In genomic region chr18:3481696-3482210, GRCh38 we compare ENCODE assay signal across 7 cellular contexts. TPM values are rescaled to one million over a fixed set of nuclear protein-coding genes. Genes with fewer than 3 reads are reported as not detected.
DNase-seq lines count a peak whose midpoint lies in the region; ATAC-seq and TF ChIP-seq lines count a peak whose summit lies in the region.

No MANE protein-coding gene starts in this region.

- H3K27me3 ChIP-seq in OCI-LY1 (ENCODE audit: insufficient read depth, low read length), result no peaks in the 10 kb centered on the region
- H3K27me3 ChIP-seq in colonic mucosa, result no peaks in the 10 kb centered on the region
- no peaks in the 10 kb centered on the region for H3K27me3 ChIP-seq in neural progenitor cell

- H3K79me2 ChIP-seq in OCI-LY1 (ENCODE audit: insufficient read depth, low read length) (no peaks in the 10 kb centered on the region), neural progenitor cell (ENCODE audit: low read depth) (no peaks in the 10 kb centered on the region)

- H3K4me1 ChIP-seq in OCI-LY1 (ENCODE audit: insufficient read depth, low read length, severe bottlenecking) (no peaks in the 10 kb centered on the region), colonic mucosa (no peaks in the 10 kb centered on the region), neural progenitor cell (peaks cover 16% of the 10 kb centered on the region)

- peak; percentile 59 for ATAC-seq in GM19452 (IDR thresholded peaks at IDR 0.05; ENCODE audit: unreplicated experiment)

- peak; percentile 52 for TF ChIP-seq CTCF in OCI-LY1 (IDR thresholded peaks at IDR 0.05; ENCODE audit: low read length)
- peak; percentile 27 for TF ChIP-seq CTCF in colonic mucosa (IDR thresholded peaks at IDR 0.05)
- TF ChIP-seq CTCF in neural progenitor cell (IDR thresholded peaks at IDR 0.05), result peak; percentile 69

- intact Hi-C loops in colonic mucosa (cut with DNase I), result no loop called here

- H3F3A ChIP-seq in OCI-LY1 (ENCODE audit: insufficient read depth, low read length) (no peaks in the 10 kb centered on the region), neural progenitor cell (ENCODE audit: low read depth) (no peaks in the 10 kb centered on the region)

- no peaks in the 10 kb centered on the region for H3K9me2 ChIP-seq in OCI-LY1 (ENCODE audit: low read depth, low read length)

- H3K36me3 ChIP-seq in OCI-LY1 (ENCODE audit: insufficient read depth, low read length) (no peaks in the 10 kb centered on the region), colonic mucosa (no peaks in the 10 kb centered on the region), neural progenitor cell (no peaks in the 10 kb centered on the region)

- H3K27ac Mint-ChIP-seq in neural progenitor cell, result peak overlapping the region; percentile 13

- H2AFZ ChIP-seq in OCI-LY1 (ENCODE audit: low read length) (no peak overlapping the region), neural progenitor cell (replicated peaks) (peak overlapping the region; percentile 35)

- peaks cover 15% of the 10 kb centered on the region for H3K4me1 Mint-ChIP-seq in neural progenitor cell

- no peak overlapping the region for H3K9ac ChIP-seq in OCI-LY1 (ENCODE audit: low read length)
- no peak overlapping the region for H3K9ac ChIP-seq in colonic mucosa (ENCODE audit: low read depth in 2 of 2, low read length in 2 of 2)
- no peak overlapping the region for H3K9ac ChIP-seq in neural progenitor cell

- H3K27me3 Mint-ChIP-seq in neural progenitor cell (ENCODE audit: insufficient read depth, low read depth), result no peaks in the 10 kb centered on the region

- no peak overlapping the region for H3K4me3 ChIP-seq in OCI-LY1 (ENCODE audit: low read depth, low read length, poor library complexity, severe bottlenecking)
- no peak overlapping the region for H3K4me3 ChIP-seq in colonic mucosa
- H3K4me3 ChIP-seq in neural progenitor cell, result no peak overlapping the region

- H3K4me3 Mint-ChIP-seq in neural progenitor cell, result no peak overlapping the region

- no peak overlapping the region for H3K27ac ChIP-seq in OCI-LY1 (ENCODE audit: low read depth, low read length, poor library complexity, severe bottlenecking)
- no peak overlapping the region for H3K27ac ChIP-seq in colonic mucosa
- no peak overlapping the region for H3K27ac ChIP-seq in neural progenitor cell

- no peaks in the 10 kb centered on the region for H4K20me1 ChIP-seq in OCI-LY1 (ENCODE audit: insufficient read depth, low read length)
- H4K20me1 ChIP-seq in neural progenitor cell (ENCODE audit: low read depth), result no peaks in the 10 kb centered on the region

- no peak overlapping the region for H3K4me2 ChIP-seq in OCI-LY1 (ENCODE audit: low read length)
- H3K4me2 ChIP-seq in neural progenitor cell, result no peak overlapping the region

- H3K36me3 Mint-ChIP-seq in neural progenitor cell, result no peaks in the 10 kb centered on the region

- DNase-seq in DMS 273 (lab: John Stamatoyannopoulos, UW; ENCODE audit: unreplicated experiment), result peak; percentile 84
- peak; percentile 44 for DNase-seq in colonic mucosa
- peak; percentile 62 for DNase-seq in neural progenitor cell (ENCODE audit: low spot score)
- DNase-seq in anterior cingulate cortex (lab: John Stamatoyannopoulos, UW), result no peak
- no peak for DNase-seq in NCI-H2107 treated with DMSO at 0.1 percent for 48 hours (lab: John Stamatoyannopoulos, UW; ENCODE audit: unreplicated experiment)

- no peaks in the 10 kb centered on the region for H3K9me3 Mint-ChIP-seq in neural progenitor cell

- H3K9me3 ChIP-seq in OCI-LY1 (ENCODE audit: low read length) (no peaks in the 10 kb centered on the region), colonic mucosa (no peaks in the 10 kb centered on the region), neural progenitor cell (ENCODE audit: low read depth) (no peaks in the 10 kb centered on the region)

RNA-seq across cellular contexts. Expression of gene TGIF1, which starts 31.8 kb away (rescaled TPM):
- 10 to 100 TPM; 68.0 to 80.6 TPM for total RNA-seq in colonic mucosa
- 260 and 261 TPM in 2 replicates for total RNA-seq in neural progenitor cell (ENCODE audit: low replicate concordance)

Comparison
In these comparisons a context has a peak if more than half of its experiments do, and no peak if none do; other contexts are left out.
1. DNase-seq: peak in DMS 273 (single experiment), colonic mucosa (single experiment) and neural progenitor cell (single experiment); none in anterior cingulate cortex (0 of 58) and NCI-H2107 treated with DMSO at 0.1 percent for 48 hours (single experiment).
2. Peak in every context shown above with its lines, with median percentiles within 50 percentile points of each other: CTCF ChIP-seq.